In the genomic region with DNA sequence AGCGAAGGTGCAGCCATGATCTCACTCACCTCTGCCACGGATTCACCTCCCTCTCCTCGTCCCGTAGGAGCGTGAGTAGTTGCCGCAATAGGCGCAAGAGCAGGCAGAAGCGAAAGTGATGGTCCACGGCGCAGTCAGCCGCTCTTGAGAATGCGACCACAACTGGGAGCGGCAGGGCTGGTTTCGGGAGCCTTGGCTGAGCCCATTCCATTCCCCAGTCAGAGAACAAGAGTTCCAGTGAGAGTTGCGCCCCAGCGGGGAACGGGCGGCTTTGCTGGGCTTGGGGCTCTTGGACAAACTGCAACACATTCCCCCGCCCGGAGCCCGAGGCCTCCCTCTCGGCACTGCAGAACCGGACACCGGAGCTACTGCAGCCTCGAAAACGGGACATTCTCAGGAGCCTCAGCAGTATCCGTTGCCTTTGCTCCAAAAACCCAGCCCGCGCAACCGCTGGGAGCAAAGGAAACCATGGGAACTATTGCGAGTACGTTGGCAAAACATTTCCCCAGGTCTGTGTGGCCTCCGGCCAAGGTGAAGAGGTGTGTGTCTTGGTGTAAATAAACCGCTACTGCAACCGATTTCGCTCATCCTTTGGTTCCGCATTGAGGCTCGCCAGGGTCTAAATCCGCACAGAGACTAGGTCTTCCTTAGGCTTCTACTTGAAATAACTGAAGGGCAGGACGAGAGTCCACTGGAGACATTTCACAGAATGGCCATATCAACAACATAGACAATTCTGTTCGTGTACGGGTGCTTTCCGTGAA, we compare ENCODE assay signal across 8 cellular contexts. TPM values are rescaled to one million over a fixed set of nuclear protein-coding genes. Genes with fewer than 3 reads are reported as not detected.
A peak's percentile ranks its signal among the peaks of the same experiment; 100 is the strongest.
DNase-seq lines count a peak whose midpoint lies in the region; ATAC-seq and TF ChIP-seq lines count a peak whose summit lies in the region.

No MANE protein-coding gene starts in this region.

- peak overlapping the region; percentile 93 for H3K27ac Mint-ChIP-seq in CD8-positive, alpha-beta T cell

- no peak for TF ChIP-seq CTCF in CD8-positive, alpha-beta T cell (IDR thresholded peaks at IDR 0.05)
- no peak for TF ChIP-seq CTCF in epithelial cell of esophagus (IDR thresholded peaks at IDR 0.05; ENCODE audit: insufficient read depth, low read depth, low read length, missing control alignments)

- no peaks in the 10 kb centered on the region for H3K27me3 ChIP-seq in CD8-positive, alpha-beta T cell (ENCODE audit: insufficient read depth, low read length)
- no peaks in the 10 kb centered on the region for H3K27me3 ChIP-seq in mononuclear cell (ENCODE audit: insufficient read depth, low read length)

- peak; percentile 88 for ATAC-seq in CD8-positive, alpha-beta T cell
- ATAC-seq in GM19468 (IDR thresholded peaks at IDR 0.05; ENCODE audit: extremely low read depth, unreplicated experiment) = peak; percentile 35

- H3K36me3 Mint-ChIP-seq in CD8-positive, alpha-beta T cell = peaks cover 6% of the 10 kb centered on the region

- peaks cover 15% of the 10 kb centered on the region for H3K4me1 ChIP-seq in CD8-positive, alpha-beta T cell (ENCODE audit: insufficient read depth, low read length)
- peaks cover 10% of the 10 kb centered on the region for H3K4me1 ChIP-seq in mononuclear cell (ENCODE audit: insufficient read depth, low read length)

- no peaks in the 10 kb centered on the region for H3K9me3 ChIP-seq in CD8-positive, alpha-beta T cell (ENCODE audit: low read length)
- H3K9me3 ChIP-seq in mononuclear cell (ENCODE audit: low read depth, low read length) = no peaks in the 10 kb centered on the region

- H3K9me3 Mint-ChIP-seq in CD8-positive, alpha-beta T cell = no peaks in the 10 kb centered on the region

- intact Hi-C loops in CD8-positive, alpha-beta T cell (cut with DNase I, micrococcal nuclease) = loop anchor here (2.0 to 10.0 kb wide), 7 partner anchors 298 to 1010 kb away; partner anchors contain the start of genes CUL4B (in 1 of the 2), NDUFA1 (in 1 of the 2), NKAP (in 1 of the 2) and PGRMC1 (in 1 of the 2)

- peaks cover 26% of the 10 kb centered on the region for H3K4me1 Mint-ChIP-seq in CD8-positive, alpha-beta T cell (ENCODE audit: low read depth)

- peak overlapping the region; percentile 98 for H3K4me3 Mint-ChIP-seq in CD8-positive, alpha-beta T cell

- DNase-seq in CD8-positive, alpha-beta T cell = peak; percentile 28 to 71 (median 57)
- peak; percentile 37 for DNase-seq in HPDE6-E6E7 (ENCODE audit: extremely low spot score)
- DNase-seq in NOMO-1 (lab: John Stamatoyannopoulos, UW; ENCODE audit: unreplicated experiment in 2 of 2) = peak; percentile 39 to 54
- peak; percentile 70 for DNase-seq in activated CD8-positive, alpha-beta memory T cell treated with anti-CD3 and anti-CD28 coated beads, Interleukin-2, amount 50 U/mL, for 48 hours
- DNase-seq in epithelial cell of esophagus (ENCODE audit: low read depth) = peak; percentile 76
- DNase-seq in stimulated activated CD8-positive, alpha-beta memory T cell treated with anti-CD3 and anti-CD28 coated beads, Interleukin-4, amount 100 ng/mL, for 48 hours = peak; percentile 70

- no peaks in the 10 kb centered on the region for H3K36me3 ChIP-seq in CD8-positive, alpha-beta T cell (ENCODE audit: insufficient read depth, low read length)

- CTCF ChIA-PET in CD8-positive, alpha-beta T cell (lab: Charles Lee) = no interaction called here

- peaks cover 2% of the 10 kb centered on the region for H3K27me3 Mint-ChIP-seq in CD8-positive, alpha-beta T cell (ENCODE audit: low read depth)

- POLR2A ChIA-PET in CD8-positive, alpha-beta T cell (lab: Charles Lee) = no interaction called here

- peak overlapping the region; percentile 90 for H3K4me3 ChIP-seq in CD8-positive, alpha-beta T cell (ENCODE audit: low read depth, low read length)
- H3K4me3 ChIP-seq in epithelial cell of esophagus (ENCODE audit: low read length) (peak overlapping the region; percentile 66), mononuclear cell (ENCODE audit: low read length) (peak overlapping the region; percentile 64)

- H3K27ac ChIP-seq in CD8-positive, alpha-beta T cell (ENCODE audit: low read depth, low read length) = peak overlapping the region; percentile 90

RNA-seq across cellular contexts. Expression of gene ZBTB33, which starts 5.7 kb away (rescaled TPM):
- 10 to 100 TPM; 26.4 to 30.7 TPM for total RNA-seq in CD8-positive, alpha-beta T cell
- total RNA-seq in mononuclear cell = 52.8 TPM

Comparison
In these comparisons a context has a peak if more than half of its experiments do, and no peak if none do; other contexts are left out.
1. Peak in every context shown above with its lines: DNase-seq, ATAC-seq, H3K4me3 ChIP-seq and H3K27ac ChIP-seq.